8 cellular contexts compared by ENCODE assay signal in genomic region chrX:38803286-38803608, GRCh38. TPM values are rescaled to one million over a fixed set of nuclear protein-coding genes. Genes with fewer than 3 reads are reported as not detected.
DNase-seq lines count a peak whose midpoint lies in the region; ATAC-seq and TF ChIP-seq lines count a peak whose summit lies in the region.

No MANE protein-coding gene starts in this region.

- DNase-seq in NCI-H2029 treated with DMSO at 0.1 percent for 48 hours (lab: John Stamatoyannopoulos, UW) (peak; percentile 17), NCI-H2029 (lab: John Stamatoyannopoulos, UW) (no peak), SK-N-MC (ENCODE audit: low read depth, low spot score) (no peak), fibroblast of mammary gland (ENCODE audit: low read depth) (no peak), renal cortical epithelial cell (ENCODE audit: low read depth) (peak; percentile 13), OCI-M1 (lab: John Stamatoyannopoulos, UW) (no peak), omental fat pad (ENCODE audit: low spot score) (no peak)

- peak overlapping the region; percentile 79 for H3K4me3 ChIP-seq in SK-N-MC
- peak overlapping the region; percentile 69 for H3K4me3 ChIP-seq in fibroblast of mammary gland (ENCODE audit: control insufficient read depth, low read depth, low read length)

- peaks cover 8% of the 10 kb centered on the region for H3K36me3 ChIP-seq in SK-N-MC (ENCODE audit: insufficient read depth, low read length)

- peak overlapping the region; percentile 88 for H3K9ac ChIP-seq in SK-N-MC (ENCODE audit: insufficient read length)

- TF ChIP-seq CTCF in fibroblast of mammary gland (conservative IDR thresholded peaks at IDR 0.05; ENCODE audit: control insufficient read depth, insufficient read depth, low read depth, low read length), result no peak
- TF ChIP-seq CTCF in omental fat pad (IDR thresholded peaks at IDR 0.05), result no peak

- no peaks in the 10 kb centered on the region for H3K9me3 ChIP-seq in SK-N-MC (ENCODE audit: low read depth, low read length)

- H3K27ac ChIP-seq in SK-N-MC, result peak overlapping the region; percentile 29; the same call in 1 of the 2 replicates

- ATAC-seq in HG03378 (IDR thresholded peaks at IDR 0.05; ENCODE audit: unreplicated experiment), result no peak
- ATAC-seq in omental fat pad (ENCODE audit: low FRiP score), result no peak

RNA-seq across cellular contexts. Expression of gene MID1IP1, which starts 2.0 kb away (rescaled TPM):
- total RNA-seq in renal cortical epithelial cell (26.0 and 53.3 TPM in 2 replicates), omental fat pad (10 to 100 TPM; 30.4 to 52.2 (median 37.6) TPM)

Comparison
In these comparisons a context has a peak if more than half of its experiments do, and no peak if none do; other contexts are left out.
1. DNase-seq: peak in NCI-H2029 treated with DMSO at 0.1 percent for 48 hours (single experiment) and renal cortical epithelial cell (single experiment); none in NCI-H2029 (single experiment), SK-N-MC (single experiment), fibroblast of mammary gland (single experiment), OCI-M1 (single experiment) and omental fat pad (single experiment).